In genomic region chr9:131270171-131271015, GRCh38 we compare ENCODE assay signal across 8 cellular contexts. TPM values are rescaled to one million over a fixed set of nuclear protein-coding genes. Genes with fewer than 3 reads are reported as not detected.
A peak's percentile ranks its signal among the peaks of the same experiment; 100 is the strongest.
DNase-seq lines count a peak whose midpoint lies in the region; ATAC-seq and TF ChIP-seq lines count a peak whose summit lies in the region.

No MANE protein-coding gene starts in this region.

- H3K36me3 Mint-ChIP-seq in T-cell = peaks cover 29% of the 10 kb centered on the region

- H3K4me3 ChIP-seq in GM12865 (ENCODE audit: low read depth, low read length) (peak overlapping the region; percentile 79), psoas muscle (peak overlapping the region; percentile 25)

- POLR2A ChIA-PET in T-cell (lab: Charles Lee) = interaction anchor here (0.6 to 1.7 kb wide), 5 partner anchors 14 to 145 kb away, joined by 3 to 24 read pairs (median 4); partner anchors contain the start of gene NUP214 (in 1 of the 2)

- WGBS in psoas muscle, 3 donors = 40 to 49% (median 48%) methylated on average over 20 of the region's 20 CpGs

- H3K4me1 Mint-ChIP-seq in T-cell = peaks cover 56 to 69% (median 61%) of the 10 kb centered on the region in 3 donors

- H3K27me3 ChIP-seq in psoas muscle (ENCODE audit: insufficient read depth in 3 of 3, low read length in 2 of 3) = no peaks in the 10 kb centered on the region

- CTCF ChIA-PET in T-cell (lab: Charles Lee) = interaction anchor here (0.5 to 1.7 kb wide), 10 partner anchors 9 to 1141 kb away, joined by 3 to 6 read pairs (median 4); partner anchors contain the start of gene FUBP3 (in 1 of the 2)

- peak overlapping the region; percentile 98 for H3K27ac ChIP-seq in psoas muscle

- ATAC-seq in T-cell (replicated peaks in 1 of 4) (peak; percentile 11 to 34 (median 21)), psoas muscle (peak; percentile 19 to 36 (median 27)), HG03108 (IDR thresholded peaks at IDR 0.05; ENCODE audit: unreplicated experiment) (no peak)

- H3K36me3 ChIP-seq in psoas muscle (ENCODE audit: insufficient read depth in 1 of 2, low read depth in 1 of 2) = no peaks in the 10 kb centered on the region

- DNase-seq in GM12865 (ENCODE audit: low read depth) (peak; percentile 82), T-cell (peak in 24 of 34 experiments; percentile 35 to 75 (median 46)), epidermal melanocyte (ENCODE audit: insufficient read length, low spot score) (peak; percentile 8), psoas muscle (peak; percentile 76 to 90), activated gamma-delta T cell treated with Interleukin-2 at 50 U/mL for 16 hours (no peak), NCI-H526 (lab: John Stamatoyannopoulos, UW) (no peak), A172 (ENCODE audit: low spot score) (no peak)

- TF ChIP-seq CTCF in GM12865 (IDR thresholded peaks at IDR 0.05; ENCODE audit: insufficient read depth, low read depth, low read length, missing control alignments) = no peak
- no peak for TF ChIP-seq CTCF in psoas muscle (IDR thresholded peaks at IDR 0.05)

- intact Hi-C loops in psoas muscle (cut with DNase I) = no loop called here

- peak overlapping the region; percentile 91 to 99 (median 99) for H3K4me3 Mint-ChIP-seq in T-cell

- no peaks in the 10 kb centered on the region for H3K9me3 Mint-ChIP-seq in T-cell

- no peaks in the 10 kb centered on the region for H3K27me3 Mint-ChIP-seq in T-cell

- peaks cover 87% of the 10 kb centered on the region for H3K4me1 ChIP-seq in psoas muscle

- H3K9me3 ChIP-seq in psoas muscle = no peaks in the 10 kb centered on the region

- peak overlapping the region; percentile 98 to 99 for H3K27ac Mint-ChIP-seq in T-cell

RNA-seq across cellular contexts. Expression of gene FAM78A, which starts 5.9 kb away (rescaled TPM):
- total RNA-seq in T-cell (100 to 1,000 TPM in 1 of 5 donors, 10 to 100 TPM in 4; 70.4 to 106 (median 98.4) TPM), psoas muscle (10 to 100 TPM in 3 of 4 donors, 1 to 10 TPM in 1; 6.1 to 17.6 (median 14.2) TPM)
- 10 to 100 TPM in 1 of 3 donors, 1 to 10 TPM in 2; 4.3 to 11.5 (median 5.3) TPM for polyA plus RNA-seq in psoas muscle
- total RNA-seq in A172 (2014; rRNA removed; shearing (Covaris generic)) = 1.8 and 2.5 TPM in 2 replicates

RNA-seq across cellular contexts. Expression of gene PLPP7, which starts 19.1 kb away (rescaled TPM):
- under 1 TPM in 3 of 5 donors, not detected in 2; 0.13 to 0.58 (median 0.13) TPM for total RNA-seq in T-cell
- 100 to 1,000 TPM in 2 of 4 donors, 10 to 100 TPM in 2; 31.0 to 131 (median 94.5) TPM for total RNA-seq in psoas muscle
- polyA plus RNA-seq in psoas muscle = 100 to 1,000 TPM in 1 of 3 donors, 10 to 100 TPM in 2; 19.4 to 156 (median 90.5) TPM
- total RNA-seq in A172 (2014; rRNA removed; shearing (Covaris generic)) = 0.14 and 1.0 TPM in 2 replicates

Comparison
In these comparisons a context has a peak if more than half of its experiments do, and no peak if none do; other contexts are left out.
1. DNase-seq: peak in GM12865 (single experiment), T-cell (24 of 34), epidermal melanocyte (single experiment) and psoas muscle (2 of 2); none in activated gamma-delta T cell treated with Interleukin-2 at 50 U/mL for 16 hours (single experiment), NCI-H526 (0 of 2) and A172 (single experiment).
2. RNA of gene PLPP7, which starts 19.1 kb away (total RNA-seq): 31.0 to 131 TPM in psoas muscle; 0.14 to 1.0 TPM in A172 and 0.13 to 0.58 TPM in T-cell; every median in the first group is over 10 times any median in the second.